28 cellular contexts compared by ENCODE assay signal in the genomic region with DNA sequence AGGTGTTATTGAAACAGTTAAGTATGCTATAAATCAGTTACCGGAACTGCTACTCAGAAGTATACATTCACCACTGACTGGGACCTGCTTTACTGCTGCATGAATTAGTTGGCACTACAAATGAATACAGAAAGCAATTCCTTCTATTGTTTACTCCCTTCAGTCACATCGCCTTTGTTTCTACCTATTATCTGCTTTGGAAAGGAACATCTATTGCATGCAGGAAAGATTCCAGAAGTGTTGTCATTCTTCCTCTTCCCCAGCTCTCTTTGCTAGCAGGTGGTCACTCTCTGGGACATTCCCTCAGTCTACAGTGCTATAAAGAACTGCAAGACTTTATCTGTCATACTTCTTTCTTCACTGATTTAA.
A peak's percentile ranks its signal among the peaks of the same experiment; 100 is the strongest.
DNase-seq lines count a peak whose midpoint lies in the region; ATAC-seq, FAIRE-seq and TF ChIP-seq lines count a peak whose summit lies in the region.
"Had no signal": no experiment of that assay in that cellular context is flagged by ENCODE, and none has a peak within 500 bp of the region (broad histone marks: within the 10 kb centered on the region; RNA-seq: fewer than 3 reads in every experiment).

No MANE protein-coding gene starts in this region.

- no peak overlapping the region for H2AK5ac ChIP-seq in H1 (ENCODE audit: low read depth, low read length)

- no peaks in the 10 kb centered on the region for H3K79me2 ChIP-seq in H1 (ENCODE audit: control insufficient read depth in 1 of 2, insufficient read depth in 2 of 2, low read length in 2 of 2)

- no peaks in the 10 kb centered on the region for H3K36me3 ChIP-seq in H1 (ENCODE audit: control insufficient read depth in 2 of 4, insufficient read depth in 4 of 4, low read length in 3 of 4)
- H3K36me3 ChIP-seq: neutrophil had no signal

- H3K27me3 ChIP-seq in H1 (replicated peaks in 1 of 4; ENCODE audit: control insufficient read depth in 3 of 4, extremely low read depth in 1 of 4, insufficient read depth in 3 of 4, low read length in 3 of 4), result no peaks in the 10 kb centered on the region
- H3K27me3 ChIP-seq: esophagus squamous epithelium, foreskin keratinocyte, heart right ventricle, neutrophil, Peyer's patch, tibial nerve had no signal

- no peaks in the 10 kb centered on the region for H3K9me3 ChIP-seq in H1 (ENCODE audit: insufficient read depth in 2 of 2, low read depth in 1 of 2, low read length in 1 of 2)
- H3K9me3 ChIP-seq: esophagus squamous epithelium, heart right ventricle, neutrophil, Peyer's patch, tibial nerve had no signal

- no peak overlapping the region for H3K14ac ChIP-seq in H1 (ENCODE audit: insufficient read length)

- H3K27ac Mint-ChIP-seq in mesothelial cell of epicardium (peak overlapping the region; percentile 30), type B pancreatic cell (no peak overlapping the region)
- H3K27ac Mint-ChIP-seq: CD4-positive, alpha-beta T cell had no signal

- no peak overlapping the region for H2BK15ac ChIP-seq in H1 (ENCODE audit: low read length)

- no peak overlapping the region for H2BK120ac ChIP-seq in H1 (replicated peaks; ENCODE audit: low read depth, low read length)

- peak overlapping the region; percentile 6 to 42; a peak in 3 of 4 replicates for H3K4me2 ChIP-seq in H1 (ENCODE audit: insufficient read depth in 1 of 2, low read depth in 2 of 2, low read length in 2 of 2)

- H3K18ac ChIP-seq in H1 (ENCODE audit: extremely low read depth, low read length), result no peak overlapping the region

- no peaks in the 10 kb centered on the region for H3K79me1 ChIP-seq in H1 (ENCODE audit: low read depth, low read length)

- H3K4me1 Mint-ChIP-seq in mesothelial cell of epicardium (peaks cover 17% of the 10 kb centered on the region), type B pancreatic cell (ENCODE audit: unreplicated experiment) (peaks cover 16% of the 10 kb centered on the region)

- no peak overlapping the region for H2AFZ ChIP-seq in H1 (ENCODE audit: low read length)

- no peak overlapping the region for H2BK12ac ChIP-seq in H1 (ENCODE audit: low read depth, low read length)

- no peak overlapping the region for H4K5ac ChIP-seq in H1 (ENCODE audit: insufficient read length, low read depth, low read length)

- no peak overlapping the region for H3K9ac ChIP-seq in H1 (replicated peaks in 1 of 4; ENCODE audit: extremely low read depth in 1 of 4, low read depth in 3 of 4, low read length in 3 of 4)

- no peak overlapping the region for H2BK5ac ChIP-seq in H1 (ENCODE audit: low read depth, low read length)

- peaks cover 21% of the 10 kb centered on the region for H3K36me3 Mint-ChIP-seq in mesothelial cell of epicardium
- H3K36me3 Mint-ChIP-seq in type B pancreatic cell, result peaks cover 9% of the 10 kb centered on the region

- no peak overlapping the region for H3K56ac ChIP-seq in H1 (replicated peaks; ENCODE audit: insufficient read length, low read depth, low read length)

- POLR2A ChIA-PET in H1 (lab: Charles Lee; ENCODE audit: partially characterized antibody), result interaction anchor here (0.5 to 1.6 kb wide), 2 partner anchors 30 to 130 kb away, joined by 3 read pairs; no protein-coding TSS in a partner anchor

- H4K91ac ChIP-seq in H1 (replicated peaks; ENCODE audit: insufficient read length, low read length), result no peak overlapping the region

- no peaks in the 10 kb centered on the region for H3K23me2 ChIP-seq in H1 (ENCODE audit: low read depth, low read length)

- FAIRE-seq in H1 (lab: Jason Lieb, UNC) (no peak), urothelium cell line (lab: Jason Lieb, UNC) (no peak)
- FAIRE-seq: endometrium, GM19239 had no signal

- no peak overlapping the region; a peak in 1 of 8 replicates for H3K4me3 ChIP-seq in H1 (ENCODE audit: extremely low read depth in 1 of 4, insufficient read depth in 2 of 4, low read depth in 3 of 4, low read length in 4 of 4)
- H3K4me3 ChIP-seq: esophagus squamous epithelium, heart right ventricle, Peyer's patch, tibial nerve had no signal

- H3K4ac ChIP-seq in H1 (replicated peaks; ENCODE audit: insufficient read length, low read depth, low read length), result no peak overlapping the region

- no peaks in the 10 kb centered on the region for H4K20me1 ChIP-seq in H1 (replicated peaks in 1 of 2; ENCODE audit: control insufficient read depth in 1 of 2, insufficient read depth in 2 of 2, low read length in 2 of 2)

- no peak overlapping the region for H3K27ac ChIP-seq in H1 (ENCODE audit: low read depth, low read length)
- H3K27ac ChIP-seq: esophagus squamous epithelium, foreskin keratinocyte, heart right ventricle, neutrophil, Peyer's patch had no signal

- H3K27me3 Mint-ChIP-seq in mesothelial cell of epicardium (ENCODE audit: low read depth) (no peaks in the 10 kb centered on the region), type B pancreatic cell (no peaks in the 10 kb centered on the region)
- H3K27me3 Mint-ChIP-seq: CD4-positive, alpha-beta T cell; progenitor cell of endocrine pancreas had no signal

- 53% methylated on average over 2 of the region's 2 CpGs; no CpG with 5 or more reads in 1 of the 2 experiments for WGBS in H1 (ENCODE audit: extremely low coverage in 1 of 2, insufficient coverage in 1 of 2, insufficient read length in 1 of 2, insufficient replicate concordance in 2 of 2, low coverage in 1 of 2, low lambda C conversion rate in 2 of 2, missing lambda C conversion rate in 1 of 2), 2 experiments

- peaks cover 0 to 6% (median 4%) of the 10 kb centered on the region in 4 experiments; a peak in 5 of 7 replicates for H3K4me1 ChIP-seq in H1 (replicated peaks in 1 of 4; ENCODE audit: control insufficient read depth in 3 of 4, insufficient read depth in 4 of 4, low read length in 3 of 4)
- H3K4me1 ChIP-seq: esophagus squamous epithelium, foreskin keratinocyte, Peyer's patch had no signal

- no peak overlapping the region for H4K8ac ChIP-seq in H1 (ENCODE audit: extremely low read depth, insufficient read depth, low read length)

- H3K23ac ChIP-seq in H1 (ENCODE audit: insufficient read length), result no peak overlapping the region

- no peak for TF ChIP-seq POLR2A in H1 (IDR thresholded peaks at IDR 0.05; ENCODE audit: control extremely low read depth in 1 of 2, low read depth in 2 of 2, low read length in 2 of 2)

- no peak overlapping the region for H3K4me3 Mint-ChIP-seq in mesothelial cell of epicardium
- H3K4me3 Mint-ChIP-seq in type B pancreatic cell, result peak overlapping the region; percentile 6
- H3K4me3 Mint-ChIP-seq: CD4-positive, alpha-beta T cell had no signal

- DNase-seq in left ventricle myocardium superior (no peak), cardiac septum (ENCODE audit: low spot score) (no peak), H1 (ENCODE audit: low read depth in 1 of 2, low spot score in 2 of 2) (no peak), mesothelial cell of epicardium (ENCODE audit: low spot score in 2 of 2, unreplicated experiment in 2 of 2) (no peak), type B pancreatic cell (ENCODE audit: extremely low spot score, unreplicated experiment) (no peak), urothelium cell line (ENCODE audit: low spot score) (no peak)
- DNase-seq in stimulated activated naive CD4-positive, alpha-beta T cell (lab: John Stamatoyannopoulos, UW), result no peak
- DNase-seq: activated CD4-positive, alpha-beta T cell treated with anti-CD3 and anti-CD28 coated beads, Interleukin-2, amount 50 U/mL, for 4 hours; activated T-cell treated with anti-CD3 and anti-CD28 coated beads, Interleukin-2, amount 50 U/mL, for 48 hours; CD4-positive, alpha-beta T cell; central memory CD4-positive, alpha-beta T cell; esophagus squamous epithelium; foreskin keratinocyte; heart right ventricle; mammary epithelial cell; NCI-H187; NCI-H748 treated with DMSO at 0.1 percent for 48 hours; Peyer's patch; SHP77; stimulated activated CD4-positive, alpha-beta T cell treated with anti-CD3 and anti-CD28 coated beads, Interleukin-2, amount 100 ng/mL, for 24 hours; T-helper 2 cell had no signal

- H2BK20ac ChIP-seq in H1 (ENCODE audit: low read length), result no peak overlapping the region

- intact Hi-C loops in left ventricle myocardium superior (cut with micrococcal nuclease), result no loop called here
- intact Hi-C loops in cardiac septum (cut with DNase I), result no loop called here

- peak; percentile 27 for ATAC-seq in left ventricle myocardium superior
- ATAC-seq in HG02610 (IDR thresholded peaks at IDR 0.05; ENCODE audit: unreplicated experiment), result no peak
- ATAC-seq: activated CD4-positive, CD25-positive, alpha-beta regulatory T cell treated with anti-CD3 and anti-CD28 coated beads, Interleukin-2, amount 50 U/mL, for 24 hours; foreskin keratinocyte had no signal

- TF ChIP-seq EP300 in H1 (IDR thresholded peaks at IDR 0.05; ENCODE audit: borderline replicate concordance in 1 of 2, low read depth in 2 of 2, low read length in 2 of 2), result no peak

- H3K9me3 Mint-ChIP-seq in mesothelial cell of epicardium, result no peaks in the 10 kb centered on the region
- H3K9me3 Mint-ChIP-seq in type B pancreatic cell, result no peaks in the 10 kb centered on the region
- H3K9me3 Mint-ChIP-seq: CD4-positive, alpha-beta T cell had no signal

- CTCF ChIA-PET in H1 (lab: Charles Lee; ENCODE audit: partially characterized antibody), result interaction anchor here (0.8 to 1.4 kb wide), 3 partner anchors 9 to 21 kb away, joined by 3 to 4 read pairs (median 3); no protein-coding TSS in a partner anchor

- no peak for TF ChIP-seq RAD21 in H1 (IDR thresholded peaks at IDR 0.05 in 1 of 2, conservative IDR thresholded peaks at IDR 0.05 in 1 of 2; ENCODE audit: low read depth in 2 of 2, low read length in 2 of 2)

- TF ChIP-seq CTCF in H1 (IDR thresholded peaks at IDR 0.05; ENCODE audit: control extremely low read depth in 1 of 3, insufficient read depth in 1 of 3, low read depth in 1 of 3, low read length in 3 of 3) (no peak), mesothelial cell of epicardium (IDR thresholded peaks at IDR 0.05; ENCODE audit: unreplicated experiment) (no peak), type B pancreatic cell (conservative IDR thresholded peaks at IDR 0.05) (no peak)

TF ChIP-seq in H1, 55 proteins besides CTCF, POLR2A, EP300 and RAD21 (continues in another document):
- no peak for TF ChIP-seq EGR1 (IDR thresholded peaks at IDR 0.05; ENCODE audit: borderline replicate concordance, low read depth, low read length)
- no peak for TF ChIP-seq TBP (IDR thresholded peaks at IDR 0.05; ENCODE audit: low read depth, low read length)
- TF ChIP-seq PHF8 (conservative IDR thresholded peaks at IDR 0.05; ENCODE audit: low read depth, low read length), result no peak
- TF ChIP-seq MAFK (IDR thresholded peaks at IDR 0.05; ENCODE audit: low read depth, low read length), result no peak
- TF ChIP-seq ATF2 (IDR thresholded peaks at IDR 0.05; ENCODE audit: low read length), result no peak
